Comparison of ENCODE assay signal across 1 cellular context in the genomic region with DNA sequence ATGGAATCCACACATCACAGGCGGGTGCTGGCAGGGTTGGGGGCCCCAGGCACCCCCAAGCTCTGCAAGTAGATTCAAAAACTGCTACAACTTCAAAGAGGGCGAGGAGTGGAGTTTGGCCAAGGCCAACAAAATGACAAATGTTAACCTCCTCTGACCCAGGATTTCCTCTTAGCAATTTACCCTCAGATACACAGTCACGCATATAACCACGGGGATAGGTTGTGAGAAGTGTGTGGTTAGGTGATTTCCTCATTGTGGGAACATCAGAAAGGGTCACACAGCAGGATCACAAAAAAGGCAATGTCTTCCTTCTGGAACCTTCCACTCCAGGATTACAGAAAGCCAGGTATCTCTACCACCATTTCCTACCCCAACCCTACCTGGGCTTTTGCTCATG.
TF ChIP-seq lines count a peak whose summit lies in the region.

No MANE protein-coding gene starts in this region.

TF ChIP-seq in WTC11, 78 proteins besides CTCF, POLR2A, EP300 and RAD21:
- 0 out of 2 replicates have a peak, but pooled peaks have one; percentile 4 for TF ChIP-seq ZNF138 (CRISPR knock-in tag; conservative IDR thresholded peaks at IDR 0.05)
- no peak for TF ChIP-seq E2F5 (CRISPR knock-in tag; IDR thresholded peaks at IDR 0.05)
- TF ChIP-seq GTF2I (CRISPR knock-in tag; conservative IDR thresholded peaks at IDR 0.05), result no peak
- no peak for TF ChIP-seq NFATC4 (CRISPR knock-in tag; IDR thresholded peaks at IDR 0.05)
- no peak for TF ChIP-seq JUN (CRISPR knock-in tag; IDR thresholded peaks at IDR 0.05)
- TF ChIP-seq, protein P1, sequence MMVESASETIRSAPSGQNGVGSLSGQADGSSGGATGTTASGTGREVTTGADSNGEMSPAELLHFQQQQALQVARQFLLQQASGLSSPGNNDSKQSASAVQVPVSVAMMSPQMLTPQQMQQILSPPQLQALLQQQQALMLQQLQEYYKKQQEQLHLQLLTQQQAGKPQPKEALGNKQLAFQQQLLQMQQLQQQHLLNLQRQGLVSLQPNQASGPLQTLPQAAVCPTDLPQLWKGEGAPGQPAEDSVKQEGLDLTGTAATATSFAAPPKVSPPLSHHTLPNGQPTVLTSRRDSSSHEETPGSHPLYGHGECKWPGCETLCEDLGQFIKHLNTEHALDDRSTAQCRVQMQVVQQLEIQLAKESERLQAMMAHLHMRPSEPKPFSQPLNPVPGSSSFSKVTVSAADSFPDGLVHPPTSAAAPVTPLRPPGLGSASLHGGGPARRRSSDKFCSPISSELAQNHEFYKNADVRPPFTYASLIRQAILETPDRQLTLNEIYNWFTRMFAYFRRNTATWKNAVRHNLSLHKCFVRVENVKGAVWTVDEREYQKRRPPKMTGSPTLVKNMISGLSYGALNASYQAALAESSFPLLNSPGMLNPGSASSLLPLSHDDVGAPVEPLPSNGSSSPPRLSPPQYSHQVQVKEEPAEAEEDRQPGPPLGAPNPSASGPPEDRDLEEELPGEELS (CRISPR knock-in tag; IDR thresholded peaks at IDR 0.05), result no peak
